In genomic region chr11:113814181-113814580, GRCh38 we compare ENCODE assay signal across 17 cellular contexts. TPM values are rescaled to one million over a fixed set of nuclear protein-coding genes. Genes with fewer than 3 reads are reported as not detected.
DNase-seq lines count a peak whose midpoint lies in the region; ATAC-seq and TF ChIP-seq lines count a peak whose summit lies in the region.
"Had no signal": no experiment of that assay in that cellular context is flagged by ENCODE, and none has a peak within 500 bp of the region (broad histone marks: within the 10 kb centered on the region; RNA-seq: fewer than 3 reads in every experiment).

No MANE protein-coding gene starts in this region.

- peaks cover 5% of the 10 kb centered on the region for H3K4me1 ChIP-seq in cardiac muscle cell (ENCODE audit: low read depth)
- H3K4me1 ChIP-seq: BLaER1, Caco-2 had no signal

- no peak overlapping the region for H3K4me3 ChIP-seq in cardiac muscle cell
- H3K4me3 ChIP-seq: BLaER1 had no signal

- peaks cover 25 to 65% (median 29%) of the 10 kb centered on the region in 3 donors for H3K36me3 Mint-ChIP-seq in immature natural killer cell
- H3K36me3 Mint-ChIP-seq in stimulated activated effector memory CD8-positive, alpha-beta T cell treated with anti-CD3 and anti-CD28 coated beads, Interleukin-12 subunit alpha, Interleukin-12 subunit beta, amount 100 ng/mL, for 72 hours: peaks cover 88% of the 10 kb centered on the region

- H3K4me3 Mint-ChIP-seq in immature natural killer cell: no peak overlapping the region
- H3K4me3 Mint-ChIP-seq in stimulated activated effector memory CD8-positive, alpha-beta T cell treated with anti-CD3 and anti-CD28 coated beads, Interleukin-12 subunit alpha, Interleukin-12 subunit beta, amount 100 ng/mL, for 72 hours: no peak overlapping the region
- H3K4me3 Mint-ChIP-seq: CD8-positive, alpha-beta memory T cell; H9 had no signal

- no peaks in the 10 kb centered on the region for H3K27me3 ChIP-seq in cardiac muscle cell
- H3K27me3 ChIP-seq: BLaER1 had no signal

- peaks cover 0 to 7% of the 10 kb centered on the region in 2 donors for H3K4me1 Mint-ChIP-seq in immature natural killer cell
- no peaks in the 10 kb centered on the region for H3K4me1 Mint-ChIP-seq in stimulated activated effector memory CD8-positive, alpha-beta T cell treated with anti-CD3 and anti-CD28 coated beads, Interleukin-12 subunit alpha, Interleukin-12 subunit beta, amount 100 ng/mL, for 72 hours

- H3K9me3 ChIP-seq in cardiac muscle cell (ENCODE audit: low read depth): no peaks in the 10 kb centered on the region
- H3K9me3 ChIP-seq: BLaER1, Caco-2 had no signal

- peak overlapping the region; percentile 52 for H3K27ac ChIP-seq in cardiac muscle cell
- H3K27ac ChIP-seq: BLaER1 had no signal

- DNase-seq in cardiac muscle cell (ENCODE audit: low read depth in 1 of 2, low spot score in 1 of 2) (no peak), Right ventricle myocardium superior (no peak), dermis blood vessel endothelial cell (peak; percentile 46), immature natural killer cell (no peak), HT-29 (ENCODE audit: low spot score) (no peak), occipital lobe (lab: John Stamatoyannopoulos, UW) (no peak)
- no peak for DNase-seq in stimulated activated effector memory CD8-positive, alpha-beta T cell treated with anti-CD3 and anti-CD28 coated beads, Interleukin-12 subunit alpha, Interleukin-12 subunit beta, amount 100 ng/mL, for 72 hours (ENCODE audit: low spot score in 2 of 2)
- DNase-seq: 8988T; AML-193; Caco-2; CD8-positive, alpha-beta memory T cell; DND-41; GDM1; GOT3; H9 had no signal

- peak overlapping the region in 4 of 6 donors; percentile 26 to 80 (median 48) for H3K27ac Mint-ChIP-seq in immature natural killer cell
- H3K27ac Mint-ChIP-seq in stimulated activated effector memory CD8-positive, alpha-beta T cell treated with anti-CD3 and anti-CD28 coated beads, Interleukin-12 subunit alpha, Interleukin-12 subunit beta, amount 100 ng/mL, for 72 hours: peak overlapping the region; percentile 35

- TF ChIP-seq CTCF in cardiac muscle cell (IDR thresholded peaks at IDR 0.05; ENCODE audit: low read depth, low read length): no peak

- peaks cover 79% of the 10 kb centered on the region for H3K36me3 ChIP-seq in cardiac muscle cell

- ATAC-seq in Right ventricle myocardium superior (ENCODE audit: poor library complexity): no peak
- ATAC-seq in stimulated activated effector memory CD8-positive, alpha-beta T cell treated with anti-CD3 and anti-CD28 coated beads, Interleukin-12 subunit alpha, Interleukin-12 subunit beta, amount 100 ng/mL, for 72 hours: no peak
- no peak for ATAC-seq in HG03039 (IDR thresholded peaks at IDR 0.05; ENCODE audit: unreplicated experiment)

- H3K9me3 Mint-ChIP-seq in immature natural killer cell: no peaks in the 10 kb centered on the region
- no peaks in the 10 kb centered on the region for H3K9me3 Mint-ChIP-seq in stimulated activated effector memory CD8-positive, alpha-beta T cell treated with anti-CD3 and anti-CD28 coated beads, Interleukin-12 subunit alpha, Interleukin-12 subunit beta, amount 100 ng/mL, for 72 hours
- H3K9me3 Mint-ChIP-seq: CD8-positive, alpha-beta memory T cell; H9 had no signal

- intact Hi-C loops in Right ventricle myocardium superior (cut with DNase I): no loop called here

- no peaks in the 10 kb centered on the region for H3K27me3 Mint-ChIP-seq in immature natural killer cell (ENCODE audit: low read depth in 3 of 3)
- H3K27me3 Mint-ChIP-seq: CD8-positive, alpha-beta memory T cell had no signal

RNA-seq across cellular contexts. Expression of gene CLDN25, which starts 34.6 kb away (rescaled TPM):
- total RNA-seq in cardiac muscle cell (not detected in 2 replicates), Right ventricle myocardium superior (not detected), dermis blood vessel endothelial cell (not detected in 2 replicates), occipital lobe (not detected)
- polyA plus RNA-seq in cardiac muscle cell (not detected in 2 replicates), immature natural killer cell (not detected)
- not detected in 2 replicates for total RNA-seq in HT-29 (2014; rRNA removed; shearing (Covaris generic))
- total RNA-seq: Caco-2; CD8-positive, alpha-beta memory T cell; H9 had no signal
- polyA plus RNA-seq: CD8-positive, alpha-beta memory T cell had no signal

RNA-seq across cellular contexts. Expression of gene ZW10, which starts 40.7 kb away (rescaled TPM):
- total RNA-seq in cardiac muscle cell (9.3 and 10.2 TPM in 2 replicates), Right ventricle myocardium superior (8.4 TPM), dermis blood vessel endothelial cell (23.3 and 31.6 TPM in 2 replicates), occipital lobe (14.0 TPM)
- polyA plus RNA-seq in cardiac muscle cell (13.4 and 14.7 TPM in 2 replicates), immature natural killer cell (10 to 100 TPM in 2 of 3 donors, 1 to 10 TPM in 1; 9.2 to 13.7 (median 10.1) TPM)
- total RNA-seq in HT-29 (2014; rRNA removed; shearing (Covaris generic)): 12.3 and 13.4 TPM in 2 replicates
